ENCODE assay signal across 12 cellular contexts in genomic region chr9:109100543-109101201, GRCh38. TPM values are rescaled to one million over a fixed set of nuclear protein-coding genes. Genes with fewer than 3 reads are reported as not detected.
DNase-seq lines count a peak whose midpoint lies in the region; ATAC-seq, FAIRE-seq and TF ChIP-seq lines count a peak whose summit lies in the region.
"Had no signal": no experiment of that assay in that cellular context is flagged by ENCODE, and none has a peak within 500 bp of the region (broad histone marks: within the 10 kb centered on the region; RNA-seq: fewer than 3 reads in every experiment).

No MANE protein-coding gene starts in this region.

- no peak for DNase-seq in activated T-cell treated with anti-CD3 and anti-CD28 coated beads, Interleukin-2, amount 50 U/mL, for 24 hours
- no peak for DNase-seq in activated T-cell treated with anti-CD3 and anti-CD28 coated beads, Interleukin-2, amount 50 U/mL, for 1 hour
- DNase-seq in keratinocyte (ENCODE audit: low read depth, low spot score) = no peak
- no peak for DNase-seq in WERI-Rb-1
- no peak for DNase-seq in NCI-H128 (lab: John Stamatoyannopoulos, UW; ENCODE audit: unreplicated experiment)
- DNase-seq: dorsolateral prefrontal cortex, lower lobe of right lung had no signal

- H3K27me3 Mint-ChIP-seq in activated T-cell treated with anti-CD3 and anti-CD28 coated beads, Interleukin-2, amount 50 U/mL, for 24 hours = no peaks in the 10 kb centered on the region
- H3K27me3 Mint-ChIP-seq: IgD-negative memory B cell had no signal

- H4K20me1 ChIP-seq in keratinocyte (ENCODE audit: control insufficient read depth, extremely low read depth, insufficient read depth, low read length) = peaks cover 2% of the 10 kb centered on the region

- H3K79me2 ChIP-seq in keratinocyte (ENCODE audit: control insufficient read depth, insufficient read depth, low read length) = peaks cover 86% of the 10 kb centered on the region

- WGBS in thymus = 97% methylated on average over 3 of the region's 3 CpGs

- dilution Hi-C loops in keratinocyte (cut with MboI; ENCODE audit: extremely low pct_ligation_motif_present, low sequenced_read_pairs) = no loop called here

- H3K36me3 ChIP-seq in keratinocyte (ENCODE audit: control insufficient read depth in 2 of 2, extremely low read depth in 1 of 2, insufficient read depth in 2 of 2, low read length in 2 of 2) (peaks cover 4 to 7% of the 10 kb centered on the region in 2 experiments), thymus (ENCODE audit: control insufficient read depth, insufficient read depth) (peaks cover 13% of the 10 kb centered on the region), WERI-Rb-1 (peaks cover 60% of the 10 kb centered on the region)

- H3K27ac ChIP-seq in VCaP (peak overlapping the region; percentile 99), keratinocyte (ENCODE audit: control insufficient read depth, insufficient read depth, low read length) (peak overlapping the region; percentile 97), thymus (ENCODE audit: low read depth) (peak overlapping the region; percentile 5), WERI-Rb-1 (no peak overlapping the region)
- H3K27ac ChIP-seq: parathyroid adenoma had no signal

- H3K36me3 Mint-ChIP-seq in activated T-cell treated with anti-CD3 and anti-CD28 coated beads, Interleukin-2, amount 50 U/mL, for 24 hours (ENCODE audit: low read depth) = peaks cover 61% of the 10 kb centered on the region

- H3K4me2 ChIP-seq in keratinocyte (ENCODE audit: control insufficient read depth, extremely low read depth, insufficient read depth, low read depth, low read length) = no peak overlapping the region

- peak overlapping the region; percentile 87 for H3K27ac Mint-ChIP-seq in activated T-cell treated with anti-CD3 and anti-CD28 coated beads, Interleukin-2, amount 50 U/mL, for 24 hours
- H3K27ac Mint-ChIP-seq: IgD-negative memory B cell had no signal

- H3K9me3 Mint-ChIP-seq in activated T-cell treated with anti-CD3 and anti-CD28 coated beads, Interleukin-2, amount 50 U/mL, for 24 hours = peaks cover 5% of the 10 kb centered on the region
- H3K9me3 Mint-ChIP-seq: IgD-negative memory B cell had no signal

- no peak overlapping the region for H3K4me3 ChIP-seq in keratinocyte (ENCODE audit: control insufficient read depth in 2 of 3, extremely low read depth in 1 of 3, insufficient read depth in 2 of 3, low read depth in 1 of 3, low read length in 3 of 3)
- no peak overlapping the region for H3K4me3 ChIP-seq in thymus (ENCODE audit: low read length)
- H3K4me3 ChIP-seq in WERI-Rb-1 (ENCODE audit: low read depth, low read length) = no peak overlapping the region
- H3K4me3 ChIP-seq: dorsolateral prefrontal cortex, lower lobe of right lung had no signal

- no peak for FAIRE-seq in keratinocyte (lab: Jason Lieb, UNC)

- peak overlapping the region; percentile 70 for H3K9ac ChIP-seq in keratinocyte (ENCODE audit: control insufficient read depth, extremely low read depth, insufficient read depth, low read length)
- H3K9ac ChIP-seq: parathyroid adenoma had no signal

- no peak for ATAC-seq in HG02885 (IDR thresholded peaks at IDR 0.05; ENCODE audit: poor library complexity, unreplicated experiment)

- no peak overlapping the region for H2AFZ ChIP-seq in keratinocyte (ENCODE audit: control insufficient read depth, low read length)
- H2AFZ ChIP-seq: parathyroid adenoma had no signal

- H3K9me1 ChIP-seq in keratinocyte (ENCODE audit: control insufficient read depth, extremely low read depth, insufficient read depth, low read length) = peaks cover 3% of the 10 kb centered on the region

- H3K9me3 ChIP-seq in keratinocyte (ENCODE audit: control insufficient read depth, low read depth, low read length) (no peaks in the 10 kb centered on the region), thymus (ENCODE audit: control insufficient read depth) (no peaks in the 10 kb centered on the region), WERI-Rb-1 (ENCODE audit: severe bottlenecking) (no peaks in the 10 kb centered on the region)
- H3K9me3 ChIP-seq: lower lobe of right lung had no signal

- TF ChIP-seq CTCF in VCaP (conservative IDR thresholded peaks at IDR 0.05) (no peak), keratinocyte (optimal IDR thresholded peaks at IDR 0.05 in 1 of 3, IDR thresholded peaks at IDR 0.05 in 1 of 3, conservative IDR thresholded peaks at IDR 0.05 in 1 of 3; ENCODE audit: extremely low read depth in 1 of 3, insufficient read depth in 2 of 3, low read length in 3 of 3) (no peak), WERI-Rb-1 (IDR thresholded peaks at IDR 0.05; ENCODE audit: low read depth, low read length) (no peak)

- peaks cover 78% of the 10 kb centered on the region for H3K4me1 Mint-ChIP-seq in activated T-cell treated with anti-CD3 and anti-CD28 coated beads, Interleukin-2, amount 50 U/mL, for 24 hours (ENCODE audit: low read depth)

- H3K4me3 Mint-ChIP-seq in activated T-cell treated with anti-CD3 and anti-CD28 coated beads, Interleukin-2, amount 50 U/mL, for 24 hours = peak overlapping the region; percentile 38
- H3K4me3 Mint-ChIP-seq: IgD-negative memory B cell had no signal

- H3K27me3 ChIP-seq in keratinocyte (ENCODE audit: control insufficient read depth, extremely low read depth, insufficient read depth, low read length) = no peaks in the 10 kb centered on the region
- H3K27me3 ChIP-seq in thymus (ENCODE audit: control insufficient read depth, insufficient read depth) = no peaks in the 10 kb centered on the region
- no peaks in the 10 kb centered on the region for H3K27me3 ChIP-seq in WERI-Rb-1 (ENCODE audit: insufficient read depth, low read depth, severe bottlenecking)
- H3K27me3 ChIP-seq: dorsolateral prefrontal cortex had no signal

- H3K4me1 ChIP-seq in keratinocyte (ENCODE audit: control insufficient read depth, extremely low read depth, insufficient read depth, low read length) (peaks cover 37% of the 10 kb centered on the region), thymus (ENCODE audit: control insufficient read depth, insufficient read depth, low read length) (peaks cover 3% of the 10 kb centered on the region)

RNA-seq across cellular contexts. Expression of gene TMEM245, which starts 19.1 kb away (rescaled TPM):
- 40.0 to 46.1 TPM (median 41.6 TPM) in 3 replicates for polyA plus RNA-seq in keratinocyte
- 7.0 TPM for polyA plus RNA-seq in keratinocyte (2011; ENCODE audit: low read depth)
- polyA plus RNA-seq in keratinocyte (2011; cell fraction: cytosol; rRNA removed) = 12.6 and 23.7 TPM in 2 replicates
- polyA plus RNA-seq in keratinocyte (2011; cell fraction: nucleus; rRNA removed) = 56.7 and 60.9 TPM in 2 replicates
- 14.0 and 27.5 TPM in 2 replicates for polyA plus RNA-seq in keratinocyte (2012; ENCODE audit: low replicate concordance)
- 74.8 to 108 TPM (median 101 TPM) in 3 replicates for polyA minus RNA-seq in keratinocyte
- polyA minus RNA-seq in keratinocyte (2011; cell fraction: cytosol; rRNA and poly(A)+ RNA removed) = 33.6 TPM
- polyA minus RNA-seq in keratinocyte (2011; cell fraction: nucleus; rRNA and poly(A)+ RNA removed) = 82.5 and 161 TPM in 2 replicates
- 9.3 TPM for polyA plus RNA-seq in thymus
